ENCODE assay signal across 11 cellular contexts in the genomic region with DNA sequence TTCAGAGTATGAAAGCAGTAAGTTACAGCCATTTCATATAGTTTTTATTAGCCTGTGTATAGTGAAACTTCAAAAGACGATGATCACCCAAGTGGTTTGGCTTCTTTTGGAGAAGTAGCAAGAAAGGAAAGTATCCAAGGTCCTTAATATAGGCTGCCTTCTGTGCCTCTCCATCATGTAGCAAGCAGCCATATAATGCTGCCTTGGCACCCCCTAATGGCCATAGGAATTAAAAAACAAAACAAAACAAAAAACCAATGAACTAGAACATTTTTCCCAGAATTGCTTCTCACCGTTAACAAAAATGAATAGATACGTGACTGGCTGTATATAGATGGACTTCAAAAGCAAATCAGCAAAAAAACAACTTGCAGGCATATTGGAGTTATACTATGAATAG. TPM values are rescaled to one million over a fixed set of nuclear protein-coding genes. Genes with fewer than 3 reads are reported as not detected.
DNase-seq lines count a peak whose midpoint lies in the region; ATAC-seq, FAIRE-seq and TF ChIP-seq lines count a peak whose summit lies in the region.
"Had no signal": no experiment of that assay in that cellular context is flagged by ENCODE, and none has a peak within 500 bp of the region (broad histone marks: within the 10 kb centered on the region; RNA-seq: fewer than 3 reads in every experiment).

No MANE protein-coding gene starts in this region.

- no peak overlapping the region for H3K4me3 Mint-ChIP-seq in CD4-positive, alpha-beta T cell
- H3K4me3 Mint-ChIP-seq in H9, result no peak overlapping the region

- H3T11ph ChIP-seq in H9 (ENCODE audit: low read length), result no peak overlapping the region

- TF ChIP-seq CTCF in CD4-positive, alpha-beta T cell (IDR thresholded peaks at IDR 0.05), result peak; percentile 37
- peak; percentile 48; the same call in 2 of the 3 replicates for TF ChIP-seq CTCF in H9 (conservative IDR thresholded peaks at IDR 0.05)
- TF ChIP-seq CTCF in keratinocyte (optimal IDR thresholded peaks at IDR 0.05 in 1 of 3, IDR thresholded peaks at IDR 0.05 in 1 of 3, conservative IDR thresholded peaks at IDR 0.05 in 1 of 3; ENCODE audit: extremely low read depth in 1 of 3, insufficient read depth in 2 of 3, low read length in 3 of 3), result peak in 2 of 3 experiments; percentile 20 to 22

- H2BK20ac ChIP-seq in H9 (ENCODE audit: low read depth, low read length, poor library complexity, severe bottlenecking), result no peak overlapping the region

- H2AK5ac ChIP-seq in H9 (ENCODE audit: insufficient read length, low read length), result no peak overlapping the region

- H3K14ac ChIP-seq in H9 (ENCODE audit: insufficient read depth, low read length), result no peak overlapping the region

- H2BK12ac ChIP-seq in H9 (ENCODE audit: insufficient read length, low read depth, low read length), result no peak overlapping the region

- H3K23ac ChIP-seq in H9 (ENCODE audit: insufficient read length, low read depth, low read length), result no peak overlapping the region

- no peaks in the 10 kb centered on the region for H3K79me1 ChIP-seq in H9 (ENCODE audit: insufficient read depth, low read depth, low read length, poor library complexity, severe bottlenecking)

- no peak overlapping the region for H3K4me3 ChIP-seq in keratinocyte (ENCODE audit: control insufficient read depth in 2 of 3, extremely low read depth in 1 of 3, insufficient read depth in 2 of 3, low read depth in 1 of 3, low read length in 3 of 3)
- H3K4me3 ChIP-seq: left ventricle myocardium inferior had no signal

- dilution Hi-C loops in keratinocyte (cut with MboI; ENCODE audit: extremely low pct_ligation_motif_present, low sequenced_read_pairs), result no loop called here

- intact Hi-C loops in CD4-positive, alpha-beta T cell (cut with DNase I, micrococcal nuclease), result loop anchor here (1.0 to 5.0 kb wide), 2 partner anchors 68 to 69 kb away; no protein-coding TSS in a partner anchor

- H4K20me1 ChIP-seq in H9 (ENCODE audit: control insufficient read depth, insufficient read depth, insufficient read length) (no peaks in the 10 kb centered on the region), keratinocyte (ENCODE audit: control insufficient read depth, extremely low read depth, insufficient read depth, low read length) (no peaks in the 10 kb centered on the region)

- H3K56ac ChIP-seq in H9 (ENCODE audit: insufficient read length, low read depth, low read length), result no peak overlapping the region

- no peaks in the 10 kb centered on the region for H3K23me2 ChIP-seq in H9 (ENCODE audit: insufficient read length, low read depth, low read length, poor library complexity, severe bottlenecking)

- no peaks in the 10 kb centered on the region for H3K27me3 Mint-ChIP-seq in CD4-positive, alpha-beta T cell
- no peaks in the 10 kb centered on the region for H3K27me3 Mint-ChIP-seq in H9 (ENCODE audit: low read depth)

- H4K91ac ChIP-seq in H9 (ENCODE audit: insufficient read length, low read depth, low read length), result no peak overlapping the region

- H3K9me3 Mint-ChIP-seq in CD4-positive, alpha-beta T cell, result no peaks in the 10 kb centered on the region
- H3K9me3 Mint-ChIP-seq in H9, result peaks cover 42 to 55% of the 10 kb centered on the region in 2 experiments

- no peak for DNase-seq in CD4-positive, alpha-beta T cell
- DNase-seq in H9 (no peak), RKO (ENCODE audit: low spot score) (peak; percentile 15), keratinocyte (ENCODE audit: low read depth, low spot score) (no peak), germinal center (ENCODE audit: low spot score) (no peak)
- no peak for DNase-seq in activated CD4-positive, alpha-beta T cell treated with anti-CD3 and anti-CD28 coated beads for 1 hour
- DNase-seq: left ventricle myocardium inferior; NCI-H345; stimulated activated naive CD4-positive, alpha-beta T cell treated with Interleukin-2 at 50 U/mL for 16 hours had no signal

- no peak overlapping the region for H2BK120ac ChIP-seq in H9 (ENCODE audit: low read depth, low read length, poor library complexity, severe bottlenecking)

- H3K4ac ChIP-seq in H9 (ENCODE audit: low read depth, low read length), result no peak overlapping the region

- peaks cover 51% of the 10 kb centered on the region for H3K36me3 Mint-ChIP-seq in CD4-positive, alpha-beta T cell (ENCODE audit: low read depth)
- H3K36me3 Mint-ChIP-seq in H9 (ENCODE audit: insufficient read depth in 1 of 3, low read depth in 3 of 3), result peaks cover 7 to 37% (median 34%) of the 10 kb centered on the region in 3 experiments; a peak in 6 of 7 replicates

- POLR2A ChIA-PET in CD4-positive, alpha-beta T cell (lab: Charles Lee), result no interaction called here

- FAIRE-seq in keratinocyte (lab: Jason Lieb, UNC), result no peak

- no CpG with 5 or more reads among the region's 3 CpGs for WGBS in H9 (ENCODE audit: extremely low coverage, insufficient read length, low lambda C conversion rate)

- peaks cover under 1 to 3% of the 10 kb centered on the region in 2 experiments for H3K36me3 ChIP-seq in keratinocyte (ENCODE audit: control insufficient read depth in 2 of 2, extremely low read depth in 1 of 2, insufficient read depth in 2 of 2, low read length in 2 of 2)

- H3K27ac Mint-ChIP-seq in CD4-positive, alpha-beta T cell, result no peak overlapping the region
- no peak overlapping the region for H3K27ac Mint-ChIP-seq in H9

- H3K4me1 ChIP-seq in H9 (ENCODE audit: insufficient read depth, low read length), result no peaks in the 10 kb centered on the region
- H3K4me1 ChIP-seq in keratinocyte (ENCODE audit: control insufficient read depth, extremely low read depth, insufficient read depth, low read length), result no peaks in the 10 kb centered on the region

- no peaks in the 10 kb centered on the region for H3K79me2 ChIP-seq in H9 (ENCODE audit: insufficient read depth, low read length)
- no peaks in the 10 kb centered on the region for H3K79me2 ChIP-seq in keratinocyte (ENCODE audit: control insufficient read depth, insufficient read depth, low read length)

- no peak overlapping the region for H2AFZ ChIP-seq in H9 (ENCODE audit: low read length)
- no peak overlapping the region for H2AFZ ChIP-seq in keratinocyte (ENCODE audit: control insufficient read depth, low read length)

- no peak overlapping the region for H3K9ac ChIP-seq in H9 (ENCODE audit: extremely low read depth, insufficient read length, low read length)
- H3K9ac ChIP-seq in keratinocyte (ENCODE audit: control insufficient read depth, extremely low read depth, insufficient read depth, low read length), result no peak overlapping the region

- H3K4me2 ChIP-seq in H9 (ENCODE audit: insufficient read depth, insufficient read length, low read length) (no peak overlapping the region), keratinocyte (ENCODE audit: control insufficient read depth, extremely low read depth, insufficient read depth, low read depth, low read length) (no peak overlapping the region)

- H3K18ac ChIP-seq in H9 (ENCODE audit: insufficient read length, low read depth, low read length), result no peak overlapping the region

- CTCF ChIA-PET in CD4-positive, alpha-beta T cell (lab: Charles Lee), result interaction anchor here (1.4 kb wide), 1 partner anchor 15 kb away, joined by 3 read pairs; no protein-coding TSS in a partner anchor

- no peak overlapping the region for H2BK5ac ChIP-seq in H9 (ENCODE audit: insufficient read length, low read length)

- no peak overlapping the region for H4K8ac ChIP-seq in H9 (replicated peaks; ENCODE audit: insufficient read length, low read depth, low read length)

- peaks cover 22% of the 10 kb centered on the region for H3K4me1 Mint-ChIP-seq in CD4-positive, alpha-beta T cell (ENCODE audit: low read depth)
- H3K4me1 Mint-ChIP-seq in H9, result peaks cover 0 to 2% of the 10 kb centered on the region in 2 experiments; a peak in 1 of 4 replicates

- no peak for ATAC-seq in CD4-positive, alpha-beta T cell (ENCODE audit: poor library complexity)
- ATAC-seq in HG03521 (IDR thresholded peaks at IDR 0.05; ENCODE audit: unreplicated experiment), result no peak
- ATAC-seq in GM19324 (IDR thresholded peaks at IDR 0.05; ENCODE audit: low FRiP score, unreplicated experiment), result no peak

- no peaks in the 10 kb centered on the region for H3K9me1 ChIP-seq in keratinocyte (ENCODE audit: control insufficient read depth, extremely low read depth, insufficient read depth, low read length)

- no peak overlapping the region for H4K5ac ChIP-seq in H9 (ENCODE audit: insufficient read length, low read depth, low read length)

- H2BK15ac ChIP-seq in H9 (ENCODE audit: low read depth, low read length), result no peak overlapping the region

- no peak overlapping the region for H3K27ac ChIP-seq in CD4-positive, alpha-beta T cell (ENCODE audit: low read depth, low read length)
- H3K27ac ChIP-seq in H9 (ENCODE audit: insufficient read length, low read depth, low read length) (no peak overlapping the region), keratinocyte (ENCODE audit: control insufficient read depth, insufficient read depth, low read length) (no peak overlapping the region)
- H3K27ac ChIP-seq: left ventricle myocardium inferior had no signal

- no peaks in the 10 kb centered on the region for H3K27me3 ChIP-seq in CD4-positive, alpha-beta T cell (ENCODE audit: control insufficient read depth, insufficient read depth, low read length)
- H3K27me3 ChIP-seq in H9 (ENCODE audit: insufficient read depth, low read length) (no peaks in the 10 kb centered on the region), keratinocyte (ENCODE audit: control insufficient read depth, extremely low read depth, insufficient read depth, low read length) (no peaks in the 10 kb centered on the region)

- no peaks in the 10 kb centered on the region for H3K9me3 ChIP-seq in CD4-positive, alpha-beta T cell (ENCODE audit: control insufficient read depth, low read length)
- peaks cover 6% of the 10 kb centered on the region for H3K9me3 ChIP-seq in H9 (ENCODE audit: control insufficient read depth, low read depth, low read length)
- no peaks in the 10 kb centered on the region for H3K9me3 ChIP-seq in keratinocyte (ENCODE audit: control insufficient read depth, low read depth, low read length)
- H3K9me3 ChIP-seq: left ventricle myocardium inferior had no signal

RNA-seq across cellular contexts. Expression of a gene that starts 18.9 kb away (rescaled TPM):
- 10 to 100 TPM; 13.4 to 15.4 TPM for total RNA-seq in CD4-positive, alpha-beta T cell
- total RNA-seq in H9 (2021), result 27.7 and 28.6 TPM in 2 replicates
- polyA plus RNA-seq in keratinocyte, result 133 to 239 TPM (median 200 TPM) in 3 replicates
- polyA plus RNA-seq in keratinocyte (2011; ENCODE audit: low read depth), result 55.4 TPM
- 66.0 and 136 TPM in 2 replicates for polyA plus RNA-seq in keratinocyte (2011; cell fraction: cytosol; rRNA removed)
- polyA plus RNA-seq in keratinocyte (2011; cell fraction: nucleus; rRNA removed), result 347 and 387 TPM in 2 replicates
- polyA plus RNA-seq in keratinocyte (2012; ENCODE audit: low replicate concordance), result 115 and 120 TPM in 2 replicates
- 30.9 to 240 TPM (median 205 TPM) in 3 replicates for polyA minus RNA-seq in keratinocyte
- 153 TPM for polyA minus RNA-seq in keratinocyte (2011; cell fraction: cytosol; rRNA and poly(A)+ RNA removed)
- polyA minus RNA-seq in keratinocyte (2011; cell fraction: nucleus; rRNA and poly(A)+ RNA removed), result 324 and 565 TPM in 2 replicates
